ENCODE assay signal across 31 cellular contexts in genomic region chr1:30102605-30103004, GRCh38.
"Had no signal": no experiment of that assay in that cellular context is flagged by ENCODE, and none has a peak within 500 bp of the region (broad histone marks: within the 10 kb centered on the region; RNA-seq: fewer than 3 reads in every experiment).

No MANE protein-coding gene starts in this region.

- H3K36me3 ChIP-seq: ascending aorta, cardiac muscle cell had no signal

- H3K9me3 ChIP-seq: ascending aorta had no signal

- H3K27ac ChIP-seq: ascending aorta, cardiac muscle cell, VCaP had no signal

- H3K27me3 ChIP-seq: ascending aorta had no signal

- H3K4me1 ChIP-seq: ascending aorta had no signal

- H3K4me3 ChIP-seq: ascending aorta, cardiac muscle cell had no signal

- FAIRE-seq: bronchial epithelial cell, TTC549 had no signal

- ATAC-seq: activated CD8-positive, alpha-beta T cell treated with anti-CD3 and anti-CD28 coated beads for 36 hours; activated naive CD8-positive, alpha-beta T cell treated with anti-CD3 and anti-CD28 coated beads, Interleukin-2, amount 50 U/mL, for 24 hours; activated T-cell treated with anti-CD3 and anti-CD28 coated beads, Interleukin-2, amount 50 U/mL, for 4 hours; activated T-cell treated with anti-CD3 and anti-CD28 coated beads, Interleukin-2, amount 50 U/mL, for 72 hours; activated T-helper 17 cell treated with anti-CD3 and anti-CD28 coated beads, Interleukin-2, amount 50 U/mL, for 72 hours had no signal

- DNase-seq: activated B cell treated with CpG ODN at 0.5 μM for 24 hours; activated CD4-positive, alpha-beta memory T cell treated with anti-CD3 and anti-CD28 coated beads for 36 hours; activated CD4-positive, alpha-beta T cell treated with anti-CD3 and anti-CD28 coated beads for 4 hours; activated CD4-positive, alpha-beta T cell treated with anti-CD3 and anti-CD28 coated beads, Interleukin-2, amount 10 ng/mL, durations not matched to agents 24 days and 14 days; activated CD4-positive, alpha-beta T cell treated with anti-CD3 and anti-CD28 coated beads, Interleukin-2, amount 50 U/mL, for 1 hour; activated CD4-positive, alpha-beta T cell treated with anti-CD3 and anti-CD28 coated beads, Interleukin-2, amount 50 U/mL, for 4 hours; activated CD4-positive, CD25-positive, alpha-beta regulatory T cell treated with anti-CD3 and anti-CD28 coated beads, Interleukin-2, amount 50 U/mL, for 72 hours; activated CD8-positive, alpha-beta memory T cell treated with anti-CD3 and anti-CD28 coated beads, Interleukin-2, amount 50 U/mL, for 4 hours; activated CD8-positive, alpha-beta T cell treated with anti-CD3 and anti-CD28 coated beads for 36 hours; activated effector memory CD4-positive, alpha-beta T cell treated with anti-CD3 and anti-CD28 coated beads, Interleukin-2, amount 50 U/mL, for 16 hours; activated naive CD4-positive, alpha-beta T cell treated with anti-CD3 and anti-CD28 coated beads, Interleukin-2, amount 10 ng/mL, durations not matched to agents 7 days and 5 days; activated naive CD4-positive, alpha-beta T cell treated with Interleukin-2 at 50 U/mL for 16 hours; activated naive CD8-positive, alpha-beta T cell treated with anti-CD3 and anti-CD28 coated beads, Interleukin-2, amount 10 ng/mL, durations not matched to agents 7 days and 5 days; activated naive CD8-positive, alpha-beta T cell treated with anti-CD3 and anti-CD28 coated beads, Interleukin-2, amount 50 U/mL, for 24 hours; activated T-cell treated with anti-CD3 and anti-CD28 coated beads for 4 hours; activated T-cell treated with anti-CD3 and anti-CD28 coated beads, Interleukin-2, amount 50 U/mL, for 1 hour; activated T-cell treated with anti-CD3 and anti-CD28 coated beads, Interleukin-2, amount 50 U/mL, for 4 hours; activated T-cell treated with anti-CD3 and anti-CD28 coated beads, Interleukin-2, amount 50 U/mL, for 72 hours; amygdala; anterior cingulate cortex; caudate nucleus; cerebellar nuclear complex; T-helper 1 cell; T-helper 2 cell; T-helper 9 cell had no signal
